In genomic region chr6:149711711-149712110, GRCh38 we compare ENCODE assay signal across 1 cellular context.
TF ChIP-seq lines count a peak whose summit lies in the region.

No MANE protein-coding gene starts in this region.

TF ChIP-seq in HepG2, 621 proteins besides CTCF, POLR2A, EP300 and RAD21:
- TF ChIP-seq ZNF160 (CRISPR knock-in tag; IDR thresholded peaks at IDR 0.05): no peak
- 0 out of 2 replicates have a peak, but pooled peaks have one; percentile 1 for TF ChIP-seq RBFOX2 (IDR thresholded peaks at IDR 0.05; ENCODE audit: low read depth, low read length)
- peak; percentile 27 for TF ChIP-seq MED8 (CRISPR knock-in tag; IDR thresholded peaks at IDR 0.05; ENCODE audit: insufficient replicate concordance)
- TF ChIP-seq FOXK2 (IDR thresholded peaks at IDR 0.05): 0 out of 2 replicates have a peak, but pooled peaks have one; percentile 10
